ENCODE assay signal across 5 cellular contexts in the genomic region with DNA sequence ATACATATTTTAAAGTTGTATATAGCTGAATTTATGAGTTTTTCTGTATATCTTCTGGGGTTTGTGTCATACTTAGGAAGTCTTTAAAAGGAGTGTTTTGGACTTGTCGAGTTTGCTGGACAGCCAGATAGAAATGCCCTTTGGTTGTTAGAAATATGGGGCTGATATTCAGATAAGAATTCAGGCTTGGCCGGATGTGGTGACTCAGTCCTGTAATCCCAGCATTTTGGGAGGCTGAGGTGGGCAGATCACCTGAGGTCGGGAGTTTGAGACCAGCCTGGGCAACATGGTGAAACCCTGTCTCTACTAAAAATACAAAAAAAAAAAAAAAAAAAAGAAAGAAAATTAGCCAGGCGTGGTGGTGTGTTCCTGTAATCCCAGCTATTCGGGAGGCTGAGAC. TPM values are rescaled to one million over a fixed set of nuclear protein-coding genes. Genes with fewer than 3 reads are reported as not detected.
DNase-seq lines count a peak whose midpoint lies in the region; ATAC-seq, FAIRE-seq and TF ChIP-seq lines count a peak whose summit lies in the region.
"Not testable (repeated sequence)": the region's sequence is repeated elsewhere in the genome, so short reads cannot be mapped to it uniquely, and the experiment has no call there.
"Had no signal": no experiment of that assay in that cellular context is flagged by ENCODE, and none has a peak within 500 bp of the region (broad histone marks: within the 10 kb centered on the region; RNA-seq: fewer than 3 reads in every experiment).

No MANE protein-coding gene starts in this region.

- not testable (repeated sequence) for H3K9ac ChIP-seq in K562 (ENCODE audit: insufficient read depth in 1 of 2, low read depth in 2 of 2, low read length in 2 of 2)

- H3K4me3 ChIP-seq in K562; fibroblast of villous mesenchyme (ENCODE audit: low read depth, low read length): not testable (repeated sequence)

- DNase-seq in amniotic epithelial cell (ENCODE audit: low read depth) (peak; percentile 7), fibroblast of villous mesenchyme (ENCODE audit: low read depth) (peak; percentile 27)
- DNase-seq in K562 (ENCODE audit: extremely low read depth in 1 of 4, low spot score in 3 of 4), result not testable (repeated sequence)

- TF ChIP-seq POLR2A in K562 (conservative IDR thresholded peaks at IDR 0.05), result not testable (repeated sequence)

- intact Hi-C loops in K562 (cut with micrococcal nuclease), result not testable (repeated sequence)

- BruUV-seq in K562 (replicated peaks; lab: Mats Ljungman, UMichigan), result not testable (repeated sequence)

- not testable (repeated sequence) for H2AFZ ChIP-seq in K562 (ENCODE audit: low read depth, low read length)

- POLR2A ChIA-PET in K562 (lab: Yijun Ruan, JAX), result not testable (repeated sequence)

- FAIRE-seq in K562 (lab: Jason Lieb, UNC), result not testable (repeated sequence)

- not testable (repeated sequence) for H4K20me1 ChIP-seq in K562 (replicated peaks; ENCODE audit: control insufficient read depth, insufficient read depth, low read length)

- not testable (repeated sequence) for TF ChIP-seq CTCF in K562 (IDR thresholded peaks at IDR 0.05 in 2 of 3, conservative IDR thresholded peaks at IDR 0.05 in 1 of 3; ENCODE audit: insufficient read depth in 2 of 3, low read depth in 1 of 3, low read length in 3 of 3); fibroblast of villous mesenchyme (IDR thresholded peaks at IDR 0.05; ENCODE audit: insufficient read depth, low read depth, low read length)

- H3K4me1 ChIP-seq in K562 (replicated peaks in 1 of 2; ENCODE audit: control insufficient read depth in 2 of 2, insufficient read depth in 2 of 2, low read length in 2 of 2), result peaks cover 24 to 29% of the 10 kb centered on the region in 2 experiments

- not testable (repeated sequence) for H3K9me3 ChIP-seq in K562 (replicated peaks; ENCODE audit: control insufficient read depth, insufficient read depth, low read depth, low read length)

- CTCF ChIA-PET in K562 (lab: Yijun Ruan, JAX; ENCODE audit: low intra/inter-chr PET ratio), result not testable (repeated sequence)

- TF ChIP-seq EP300 in K562 (IDR thresholded peaks at IDR 0.05; ENCODE audit: low read length), result not testable (repeated sequence)

- TF ChIP-seq RAD21 in K562 (CRISPR knock-in tag; conservative IDR thresholded peaks at IDR 0.05 in 1 of 2, IDR thresholded peaks at IDR 0.05 in 1 of 2), result not testable (repeated sequence)

- H3K27ac ChIP-seq in K562 (ENCODE audit: extremely low read depth, low read depth, low read length), result not testable (repeated sequence)

- WGBS in K562 (ENCODE audit: insufficient coverage, low coverage, missing lambda C conversion rate), result 25% methylated on average over 3 of the region's 5 CpGs

- not testable (repeated sequence) for H3K4me2 ChIP-seq in K562 (ENCODE audit: insufficient read depth, low read length)

- not testable (repeated sequence) for ATAC-seq in K562

- H3K9me1 ChIP-seq in K562 (ENCODE audit: control insufficient read depth, insufficient read depth, low read length), result not testable (repeated sequence)

- peaks cover 66% of the 10 kb centered on the region; the same call in 2 of the 3 replicates for H3K36me3 ChIP-seq in K562 (ENCODE audit: control insufficient read depth, insufficient read depth, low read length)

- H3K27me3 ChIP-seq in K562 (ENCODE audit: control insufficient read depth in 2 of 2, insufficient read depth in 2 of 2, low read length in 2 of 2), result not testable (repeated sequence)

- H3K79me2 ChIP-seq in K562 (ENCODE audit: control insufficient read depth, insufficient read depth, low read length), result not testable (repeated sequence)

- in situ Hi-C loops in K562 (cut with MboI), result not testable (repeated sequence)

TF ChIP-seq in K562, 482 proteins besides CTCF, POLR2A, EP300 and RAD21 (continues in another document):
- TF ChIP-seq SMARCE1 (IDR thresholded peaks at IDR 0.05) (peak; percentile 55; the same call in 1 of the 2 replicates), CTBP1 (IDR thresholded peaks at IDR 0.05; ENCODE audit: borderline replicate concordance) (0 out of 2 replicates have a peak, but pooled peaks have one; percentile 0), DPF2 (IDR thresholded peaks at IDR 0.05) (peak; percentile 37; the same call in 1 of the 2 replicates), ADNP (tag; IDR thresholded peaks at IDR 0.05) (0 out of 2 replicates have a peak, but pooled peaks have one; percentile 32), CBFA2T2 (conservative IDR thresholded peaks at IDR 0.05) (0 out of 2 replicates have a peak, but pooled peaks have one; percentile 3), FOSL1 (tag; conservative IDR thresholded peaks at IDR 0.05) (peak; percentile 20; the same call in 1 of the 2 replicates), ARID1B (IDR thresholded peaks at IDR 0.05) (peak; percentile 63; the same call in 1 of the 2 replicates)
- TF ChIP-seq, protein P1, sequence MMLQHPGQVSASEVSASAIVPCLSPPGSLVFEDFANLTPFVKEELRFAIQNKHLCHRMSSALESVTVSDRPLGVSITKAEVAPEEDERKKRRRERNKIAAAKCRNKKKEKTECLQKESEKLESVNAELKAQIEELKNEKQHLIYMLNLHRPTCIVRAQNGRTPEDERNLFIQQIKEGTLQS (IDR thresholded peaks at IDR 0.05), result peak; percentile 62
- TF ChIP-seq, protein P1 (CRISPR knock-in tag; conservative IDR thresholded peaks at IDR 0.05), result not testable (repeated sequence)

RNA-seq across cellular contexts. Expression of a gene that starts 13.1 kb away (rescaled TPM):
- 1.0 and 1.4 TPM in 2 replicates for total RNA-seq in K562 (2011; cell fraction: chromatin; rRNA removed; ENCODE audit: low replicate concordance)
- 1.6 and 2.0 TPM in 2 replicates for total RNA-seq in K562 (2011; cell fraction: nucleolus; rRNA removed)
- 0.22 and 0.76 TPM in 2 replicates for total RNA-seq in K562 (2011; cell fraction: nucleoplasm; rRNA removed)
- 0.14 and 0.41 TPM in 2 replicates for total RNA-seq in K562 (2014; rRNA removed)
- total RNA-seq in K562 (2014; rRNA removed; fragmentation: Illumina TruSeq; extraction: Trizol), result not detected in 2 replicates
- total RNA-seq in K562 (2015; rRNA removed; fragmentation: Illumina TruSeq; extraction: Trizol), result 0.04 TPM in 2 replicates
- 0.18 and 0.31 TPM in 2 replicates for total RNA-seq in K562 (2021)
- 0.15 and 0.23 TPM in 2 replicates for polyA plus RNA-seq in K562 (2011; rRNA removed)
- polyA plus RNA-seq in K562 (2011; cell fraction: cytosol; rRNA removed), result 0.13 and 0.16 TPM in 2 replicates
- 1.7 and 1.8 TPM in 2 replicates for polyA plus RNA-seq in K562 (2011; cell fraction: nucleus; rRNA removed)
- 0.22 and 0.30 TPM in 2 replicates for polyA plus RNA-seq in K562 (2012)
- polyA plus RNA-seq in K562 (2014; fragmentation: Illumina TruSeq; extraction: Trizol), result 0.08 and 0.10 TPM in 2 replicates
- polyA plus RNA-seq in K562 (2014; fragmentation: Nextera tagmentation; extraction: Ambion mirVana), result under 1 TPM in 1 of 2 experiments, not detected in 1; 0.01 TPM
- 0.17 and 0.84 TPM in 2 replicates for polyA plus RNA-seq in K562 (2014; rRNA removed)
- polyA minus RNA-seq in K562 (2011; rRNA and poly(A)+ RNA removed), result 0.06 and 0.39 TPM in 2 replicates
- polyA minus RNA-seq in K562 (2011; cell fraction: cytosol; rRNA and poly(A)+ RNA removed), result not detected in 2 replicates
- polyA minus RNA-seq in K562 (2011; cell fraction: nucleus; rRNA and poly(A)+ RNA removed), result 0.27 and 0.44 TPM in 2 replicates
- 0.32 and 0.43 TPM in 2 replicates for total RNA-seq in fibroblast of villous mesenchyme
- polyA plus RNA-seq: CD14-positive monocyte; CD8-positive, alpha-beta memory T cell had no signal

RNA-seq across cellular contexts. Expression of a gene that starts 37.3 kb away (rescaled TPM):
- 70.0 and 132 TPM in 2 replicates for total RNA-seq in K562 (2011; cell fraction: chromatin; rRNA removed; ENCODE audit: low replicate concordance)
- total RNA-seq in K562 (2011; cell fraction: nucleolus; rRNA removed), result 61.5 and 66.2 TPM in 2 replicates
- 79.9 and 98.9 TPM in 2 replicates for total RNA-seq in K562 (2011; cell fraction: nucleoplasm; rRNA removed)
- 13.0 and 13.7 TPM in 2 replicates for total RNA-seq in K562 (2014; rRNA removed)
- 12.3 and 12.5 TPM in 2 replicates for total RNA-seq in K562 (2014; rRNA removed; fragmentation: Illumina TruSeq; extraction: Trizol)
- total RNA-seq in K562 (2015; rRNA removed; fragmentation: Illumina TruSeq; extraction: Trizol), result 11.8 and 14.6 TPM in 2 replicates
- 24.0 and 26.9 TPM in 2 replicates for total RNA-seq in K562 (2021)
- 21.8 and 26.8 TPM in 2 replicates for polyA plus RNA-seq in K562 (2011; rRNA removed)
- 15.8 and 20.4 TPM in 2 replicates for polyA plus RNA-seq in K562 (2011; cell fraction: cytosol; rRNA removed)
- 47.2 and 70.7 TPM in 2 replicates for polyA plus RNA-seq in K562 (2011; cell fraction: nucleus; rRNA removed)
- polyA plus RNA-seq in K562 (2012), result 16.1 and 24.5 TPM in 2 replicates
- polyA plus RNA-seq in K562 (2014; fragmentation: Illumina TruSeq; extraction: Trizol), result 26.6 and 27.4 TPM in 2 replicates
- 1 to 10 TPM; 2.5 to 2.9 TPM for polyA plus RNA-seq in K562 (2014; fragmentation: Nextera tagmentation; extraction: Ambion mirVana)
- polyA plus RNA-seq in K562 (2014; rRNA removed), result 20.4 and 21.7 TPM in 2 replicates
- 13.6 and 14.5 TPM in 2 replicates for polyA minus RNA-seq in K562 (2011; rRNA and poly(A)+ RNA removed)
- polyA minus RNA-seq in K562 (2011; cell fraction: cytosol; rRNA and poly(A)+ RNA removed), result 9.8 and 13.2 TPM in 2 replicates
- polyA minus RNA-seq in K562 (2011; cell fraction: nucleus; rRNA and poly(A)+ RNA removed), result 11.0 and 11.4 TPM in 2 replicates
- total RNA-seq in fibroblast of villous mesenchyme, result 4.2 and 7.8 TPM in 2 replicates

RNA-seq across cellular contexts. Expression of a gene that starts 56.2 kb away (rescaled TPM):
- total RNA-seq in K562 (2011; cell fraction: chromatin; rRNA removed; ENCODE audit: low replicate concordance), result 7.6 and 17.2 TPM in 2 replicates
- 4.7 and 5.1 TPM in 2 replicates for total RNA-seq in K562 (2011; cell fraction: nucleolus; rRNA removed)
- total RNA-seq in K562 (2011; cell fraction: nucleoplasm; rRNA removed), result 9.2 and 14.0 TPM in 2 replicates
- 25.0 and 29.2 TPM in 2 replicates for total RNA-seq in K562 (2014; rRNA removed)
- 40.7 and 46.9 TPM in 2 replicates for total RNA-seq in K562 (2014; rRNA removed; fragmentation: Illumina TruSeq; extraction: Trizol)
- total RNA-seq in K562 (2015; rRNA removed; fragmentation: Illumina TruSeq; extraction: Trizol), result 39.2 and 42.3 TPM in 2 replicates
- total RNA-seq in K562 (2021), result 22.9 and 23.6 TPM in 2 replicates
- polyA plus RNA-seq in K562 (2011; rRNA removed), result 11.8 and 16.8 TPM in 2 replicates
- 2.1 and 5.0 TPM in 2 replicates for polyA plus RNA-seq in K562 (2011; cell fraction: cytosol; rRNA removed)
- polyA plus RNA-seq in K562 (2011; cell fraction: nucleus; rRNA removed), result 5.3 and 5.8 TPM in 2 replicates
- polyA plus RNA-seq in K562 (2012), result 15.3 and 17.8 TPM in 2 replicates
- polyA plus RNA-seq in K562 (2014; fragmentation: Illumina TruSeq; extraction: Trizol), result 29.1 and 35.1 TPM in 2 replicates
- 10 to 100 TPM; 11.7 to 13.7 TPM for polyA plus RNA-seq in K562 (2014; fragmentation: Nextera tagmentation; extraction: Ambion mirVana)
- polyA plus RNA-seq in K562 (2014; rRNA removed), result 21.8 and 25.9 TPM in 2 replicates
- 39.5 and 40.0 TPM in 2 replicates for polyA minus RNA-seq in K562 (2011; rRNA and poly(A)+ RNA removed)
- 5.7 and 12.8 TPM in 2 replicates for polyA minus RNA-seq in K562 (2011; cell fraction: cytosol; rRNA and poly(A)+ RNA removed)
- 4.6 and 10.1 TPM in 2 replicates for polyA minus RNA-seq in K562 (2011; cell fraction: nucleus; rRNA and poly(A)+ RNA removed)
- total RNA-seq in fibroblast of villous mesenchyme, result 32.5 and 52.2 TPM in 2 replicates
